1 cellular context compared by ENCODE assay signal in the genomic region with DNA sequence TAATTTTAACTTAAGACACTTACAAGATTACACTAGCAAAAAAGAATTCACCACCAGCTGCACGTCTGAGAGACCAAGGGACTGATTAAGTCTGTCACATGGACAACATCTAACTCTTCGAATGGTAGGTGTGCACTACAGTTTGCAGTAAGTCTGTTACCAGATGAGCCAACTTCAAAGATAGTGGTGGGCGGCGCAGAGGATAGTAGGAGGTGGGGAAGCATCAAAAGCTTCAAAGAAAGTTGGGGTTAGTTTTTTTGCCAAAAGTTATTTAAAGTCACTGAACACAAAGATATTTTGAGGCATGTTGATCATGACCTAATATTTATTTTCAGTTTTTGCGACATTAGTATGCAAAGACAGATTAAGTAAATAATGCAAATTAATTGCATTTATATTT.
A peak's percentile ranks its signal among the peaks of the same experiment; 100 is the strongest.
TF ChIP-seq lines count a peak whose summit lies in the region.

No MANE protein-coding gene starts in this region.

TF ChIP-seq in GM12878, 131 proteins besides CTCF, POLR2A, EP300 and RAD21 (continued from another document):
- peak; percentile 71; the same call in 1 of the 2 replicates for TF ChIP-seq FOXM1 (IDR thresholded peaks at IDR 0.05; ENCODE audit: low read depth, low read length)
- peak; percentile 74 for TF ChIP-seq MEF2A (IDR thresholded peaks at IDR 0.05; ENCODE audit: insufficient read depth, low read depth, low read length)
- TF ChIP-seq, protein P1, sequence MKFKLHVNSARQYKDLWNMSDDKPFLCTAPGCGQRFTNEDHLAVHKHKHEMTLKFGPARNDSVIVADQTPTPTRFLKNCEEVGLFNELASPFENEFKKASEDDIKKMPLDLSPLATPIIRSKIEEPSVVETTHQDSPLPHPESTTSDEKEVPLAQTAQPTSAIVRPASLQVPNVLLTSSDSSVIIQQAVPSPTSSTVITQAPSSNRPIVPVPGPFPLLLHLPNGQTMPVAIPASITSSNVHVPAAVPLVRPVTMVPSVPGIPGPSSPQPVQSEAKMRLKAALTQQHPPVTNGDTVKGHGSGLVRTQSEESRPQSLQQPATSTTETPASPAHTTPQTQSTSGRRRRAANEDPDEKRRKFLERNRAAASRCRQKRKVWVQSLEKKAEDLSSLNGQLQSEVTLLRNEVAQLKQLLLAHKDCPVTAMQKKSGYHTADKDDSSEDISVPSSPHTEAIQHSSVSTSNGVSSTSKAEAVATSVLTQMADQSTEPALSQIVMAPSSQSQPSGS (IDR thresholded peaks at IDR 0.05; ENCODE audit: low read length): peak; percentile 57; the same call in 1 of the 2 replicates
- TF ChIP-seq SMAD5 (IDR thresholded peaks at IDR 0.05; ENCODE audit: low read depth): no peak
- TF ChIP-seq STAT1 (conservative IDR thresholded peaks at IDR 0.05): no peak
- TF ChIP-seq CEBPB (IDR thresholded peaks at IDR 0.05; ENCODE audit: borderline replicate concordance in 1 of 2, low read depth in 2 of 2, low read length in 2 of 2): no peak
- TF ChIP-seq RFX5 (IDR thresholded peaks at IDR 0.05; ENCODE audit: low read depth, low read length): no peak
- peak; percentile 12 for TF ChIP-seq MEF2B (IDR thresholded peaks at IDR 0.05; ENCODE audit: partially characterized antibody, poor library complexity, severe bottlenecking)
